Comparison of ENCODE assay signal across 1 cellular context in the genomic region with DNA sequence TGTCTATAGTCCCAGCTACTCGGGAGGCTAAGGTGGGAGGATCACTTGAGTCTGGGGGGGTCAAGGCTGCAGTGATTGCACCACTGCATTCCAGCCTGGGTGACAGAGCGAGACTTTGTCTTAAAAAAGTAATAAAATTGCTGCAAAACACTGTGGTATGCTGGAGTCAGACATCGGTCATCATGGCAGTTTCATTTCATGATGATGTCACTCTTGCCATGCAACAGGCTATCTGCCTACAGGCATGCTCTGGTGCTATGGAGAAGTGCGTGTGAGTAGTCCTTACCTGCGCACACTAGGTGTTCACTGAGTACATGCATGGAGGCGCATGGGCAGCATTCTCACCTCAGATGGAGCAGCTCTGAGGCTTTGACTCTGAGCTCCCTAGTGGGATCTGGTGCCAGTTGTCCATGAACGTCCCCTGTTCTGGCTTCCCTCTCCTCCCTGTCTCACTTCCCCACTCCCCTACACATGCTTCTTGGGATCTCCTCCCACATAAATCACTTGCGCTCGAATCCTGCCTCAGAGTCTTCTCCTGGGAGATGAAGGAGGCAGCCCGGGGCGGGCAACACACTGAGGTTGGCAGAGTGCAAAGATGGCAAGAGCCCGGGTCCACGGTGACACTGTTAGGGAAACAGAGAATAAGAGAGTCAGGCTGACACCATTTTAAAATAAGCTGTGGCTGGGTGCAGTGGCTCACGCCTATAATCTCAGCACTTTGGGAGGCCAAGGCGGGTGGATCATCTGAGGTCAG.
TF ChIP-seq lines count a peak whose summit lies in the region.

No MANE protein-coding gene starts in this region.

TF ChIP-seq in GM12878, 131 proteins besides CTCF, POLR2A, EP300 and RAD21:
- TF ChIP-seq MLLT1 (IDR thresholded peaks at IDR 0.05): no peak
- TF ChIP-seq, protein P1, sequence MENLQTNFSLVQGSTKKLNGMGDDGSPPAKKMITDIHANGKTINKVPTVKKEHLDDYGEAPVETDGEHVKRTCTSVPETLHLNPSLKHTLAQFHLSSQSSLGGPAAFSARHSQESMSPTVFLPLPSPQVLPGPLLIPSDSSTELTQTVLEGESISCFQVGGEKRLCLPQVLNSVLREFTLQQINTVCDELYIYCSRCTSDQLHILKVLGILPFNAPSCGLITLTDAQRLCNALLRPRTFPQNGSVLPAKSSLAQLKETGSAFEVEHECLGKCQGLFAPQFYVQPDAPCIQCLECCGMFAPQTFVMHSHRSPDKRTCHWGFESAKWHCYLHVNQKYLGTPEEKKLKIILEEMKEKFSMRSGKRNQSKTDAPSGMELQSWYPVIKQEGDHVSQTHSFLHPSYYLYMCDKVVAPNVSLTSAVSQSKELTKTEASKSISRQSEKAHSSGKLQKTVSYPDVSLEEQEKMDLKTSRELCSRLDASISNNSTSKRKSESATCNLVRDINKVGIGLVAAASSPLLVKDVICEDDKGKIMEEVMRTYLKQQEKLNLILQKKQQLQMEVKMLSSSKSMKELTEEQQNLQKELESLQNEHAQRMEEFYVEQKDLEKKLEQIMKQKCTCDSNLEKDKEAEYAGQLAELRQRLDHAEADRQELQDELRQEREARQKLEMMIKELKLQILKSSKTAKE (IDR thresholded peaks at IDR 0.05; ENCODE audit: low read depth, poor library complexity, severe bottlenecking): no peak
TF ChIP-seq in GM12878: peak in this region for 0.
